Comparison of ENCODE assay signal across 8 cellular contexts in genomic region chr16:79089735-79090284, GRCh38.
DNase-seq lines count a peak whose midpoint lies in the region; ATAC-seq, FAIRE-seq and TF ChIP-seq lines count a peak whose summit lies in the region.

No MANE protein-coding gene starts in this region.

- no peak for TF ChIP-seq EP300 in K562 (IDR thresholded peaks at IDR 0.05; ENCODE audit: low read length)

- DNase-seq in SIG-M5 (lab: John Stamatoyannopoulos, UW) (peak; percentile 42), K562 (ENCODE audit: extremely low read depth in 1 of 4, low spot score in 3 of 4) (no peak), cerebellar cortex (ENCODE audit: low spot score) (no peak)
- peak in 2 of 3 donors; percentile 34 to 65 for DNase-seq in stimulated activated CD4-positive, alpha-beta T cell treated with anti-CD3 and anti-CD28 coated beads, TNF-alpha, amount 100 ng/mL, for 48 hours (ENCODE audit: low read depth in 3 of 3)

- in situ Hi-C loops in K562 (cut with MboI), result no loop called here

- no peak overlapping the region for H3K27ac ChIP-seq in K562 (ENCODE audit: extremely low read depth, low read depth, low read length)

- H3K4me2 ChIP-seq in K562 (ENCODE audit: insufficient read depth, low read length), result no peak overlapping the region

- no peak for TF ChIP-seq CTCF in K562 (IDR thresholded peaks at IDR 0.05 in 2 of 3, conservative IDR thresholded peaks at IDR 0.05 in 1 of 3; ENCODE audit: insufficient read depth in 2 of 3, low read depth in 1 of 3, low read length in 3 of 3)

- ATAC-seq in GM19395 (IDR thresholded peaks at IDR 0.05; ENCODE audit: unreplicated experiment), result peak; percentile 73
- ATAC-seq in K562, result no peak
- no peak for ATAC-seq in GM21825 (IDR thresholded peaks at IDR 0.05; ENCODE audit: unreplicated experiment)
- ATAC-seq in HG02588 (IDR thresholded peaks at IDR 0.05; ENCODE audit: unreplicated experiment), result no peak
- no peak for ATAC-seq in HG02571 (IDR thresholded peaks at IDR 0.05; ENCODE audit: unreplicated experiment)

- H3K79me2 ChIP-seq in K562 (ENCODE audit: control insufficient read depth, insufficient read depth, low read length), result no peaks in the 10 kb centered on the region

- H4K20me1 ChIP-seq in K562 (replicated peaks; ENCODE audit: control insufficient read depth, insufficient read depth, low read length), result no peaks in the 10 kb centered on the region

- TF ChIP-seq RAD21 in K562 (CRISPR knock-in tag; conservative IDR thresholded peaks at IDR 0.05 in 1 of 2, IDR thresholded peaks at IDR 0.05 in 1 of 2), result no peak

- CTCF ChIA-PET in K562 (lab: Yijun Ruan, JAX; ENCODE audit: low intra/inter-chr PET ratio), result no interaction called here

- H3K27me3 ChIP-seq in K562 (ENCODE audit: control insufficient read depth in 2 of 2, insufficient read depth in 2 of 2, low read length in 2 of 2), result peaks cover 6 to 38% of the 10 kb centered on the region in 2 experiments; a peak in 3 of 5 replicates

- POLR2A ChIA-PET in K562 (lab: Yijun Ruan, JAX), result no interaction called here

- H3K4me3 ChIP-seq in K562, result no peak overlapping the region

- no peaks in the 10 kb centered on the region for H3K9me1 ChIP-seq in K562 (ENCODE audit: control insufficient read depth, insufficient read depth, low read length)

- 0% methylated on average over 10 of the region's 10 CpGs for WGBS in K562 (ENCODE audit: insufficient coverage, low coverage, missing lambda C conversion rate)

- no TSS peak for BruUV-seq in K562 (replicated peaks; lab: Mats Ljungman, UMichigan)

- H2AFZ ChIP-seq in K562 (ENCODE audit: low read depth, low read length), result no peak overlapping the region

- no peak overlapping the region for H3K9ac ChIP-seq in K562 (ENCODE audit: insufficient read depth in 1 of 2, low read depth in 2 of 2, low read length in 2 of 2)

- intact Hi-C loops in K562 (cut with micrococcal nuclease), result no loop called here

- no peaks in the 10 kb centered on the region; a peak in 1 of 5 replicates for H3K4me1 ChIP-seq in K562 (replicated peaks in 1 of 2; ENCODE audit: control insufficient read depth in 2 of 2, insufficient read depth in 2 of 2, low read length in 2 of 2)

- TF ChIP-seq POLR2A in K562 (conservative IDR thresholded peaks at IDR 0.05), result no peak

- no peaks in the 10 kb centered on the region for H3K36me3 ChIP-seq in K562 (ENCODE audit: control insufficient read depth, insufficient read depth, low read length)

- H3K9me3 ChIP-seq in K562 (replicated peaks; ENCODE audit: control insufficient read depth, insufficient read depth, low read depth, low read length), result no peaks in the 10 kb centered on the region

- FAIRE-seq in K562 (lab: Jason Lieb, UNC), result no peak

TF ChIP-seq in K562, 482 proteins besides CTCF, POLR2A, EP300 and RAD21:
- TF ChIP-seq TGIF2 (CRISPR knock-in tag; IDR thresholded peaks at IDR 0.05) (no peak), GABPA (tag; conservative IDR thresholded peaks at IDR 0.05; ENCODE audit: low read depth) (peak; percentile 50), HEY1 (CRISPR knock-in tag; IDR thresholded peaks at IDR 0.05; ENCODE audit: borderline replicate concordance) (no peak), VEZF1 (CRISPR knock-in tag; IDR thresholded peaks at IDR 0.05) (peak; percentile 67), GTF2A2 (tag; IDR thresholded peaks at IDR 0.05) (no peak), HDAC1 (IDR thresholded peaks at IDR 0.05) (no peak), ZBTB8A (IDR thresholded peaks at IDR 0.05; ENCODE audit: partially characterized antibody) (no peak)

Comparison
In these comparisons a context has a peak if more than half of its experiments do, and no peak if none do; other contexts are left out.
1. DNase-seq: peak in SIG-M5 (single experiment) and stimulated activated CD4-positive, alpha-beta T cell treated with anti-CD3 and anti-CD28 coated beads, TNF-alpha, amount 100 ng/mL, for 48 hours (2 of 3); none in K562 (0 of 4) and cerebellar cortex (single experiment).